ENCODE assay signal across 8 cellular contexts in genomic region chr12:42237052-42237852, GRCh38. TPM values are rescaled to one million over a fixed set of nuclear protein-coding genes. Genes with fewer than 3 reads are reported as not detected.
DNase-seq lines count a peak whose midpoint lies in the region; ATAC-seq and TF ChIP-seq lines count a peak whose summit lies in the region.

No MANE protein-coding gene starts in this region.

- H3K36me3 ChIP-seq in BJ (ENCODE audit: control insufficient read depth, insufficient read depth, low read length) (no peaks in the 10 kb centered on the region), left lung (no peaks in the 10 kb centered on the region)

- peak overlapping the region; percentile 90 to 91 for H3K27ac ChIP-seq in left lung

- H3K27ac Mint-ChIP-seq in activated CD4-positive, alpha-beta T cell treated with anti-CD3 and anti-CD28 coated beads, Interleukin-2, amount 10 ng/mL, durations not matched to agents 7 days and 5 days = peak overlapping the region; percentile 90
- peak overlapping the region; percentile 85 for H3K27ac Mint-ChIP-seq in dendritic cell treated with granulocyte-macrophage colony-stimulating factor and Interleukin-4, amounts not matched to agents 40 ng/mL and 50 ng/mL, for 4 days

- H3K4me1 ChIP-seq in left lung = peaks cover 7 to 31% of the 10 kb centered on the region in 2 donors

- H3K4me3 ChIP-seq in BJ (ENCODE audit: low read depth, low read length) (peak overlapping the region; percentile 89), left lung (peak overlapping the region; percentile 55 to 63)

- ATAC-seq in GM19035 (IDR thresholded peaks at IDR 0.05; ENCODE audit: unreplicated experiment) = peak; percentile 81
- peak; percentile 77 for ATAC-seq in HG03280 (IDR thresholded peaks at IDR 0.05; ENCODE audit: unreplicated experiment)
- peak; percentile 81 for ATAC-seq in left lung

- H3K36me3 Mint-ChIP-seq in activated CD4-positive, alpha-beta T cell treated with anti-CD3 and anti-CD28 coated beads, Interleukin-2, amount 10 ng/mL, durations not matched to agents 7 days and 5 days (ENCODE audit: low read depth) = peaks cover 33% of the 10 kb centered on the region
- peaks cover 37% of the 10 kb centered on the region for H3K36me3 Mint-ChIP-seq in dendritic cell treated with granulocyte-macrophage colony-stimulating factor and Interleukin-4, amounts not matched to agents 40 ng/mL and 50 ng/mL, for 4 days (ENCODE audit: low read depth)

- DNase-seq in BJ (ENCODE audit: low read depth) (peak; percentile 9), NCI-H510A (lab: John Stamatoyannopoulos, UW) (peak; percentile 75), left lung (peak; percentile 83 to 93)
- peak; percentile 74 for DNase-seq in activated CD4-positive, alpha-beta T cell treated with anti-CD3 and anti-CD28 coated beads, Interleukin-2, amount 10 ng/mL, durations not matched to agents 7 days and 5 days
- peak; percentile 61 for DNase-seq in stimulated activated CD4-positive, alpha-beta T cell treated with anti-CD3 and anti-CD28 coated beads, Interleukin-4, amount 100 ng/mL, for 1 hour

- H3K27me3 ChIP-seq in BJ (ENCODE audit: control insufficient read depth, insufficient read depth, low read length) = no peaks in the 10 kb centered on the region
- H3K27me3 ChIP-seq in left lung = no peaks in the 10 kb centered on the region

- H3K9me3 ChIP-seq in left lung = no peaks in the 10 kb centered on the region

- CTCF ChIA-PET in BJ (lab: Yijun Ruan, JAX) = no interaction called here
- CTCF ChIA-PET in activated CD4-positive, alpha-beta T cell treated with anti-CD3 and anti-CD28 coated beads, Interleukin-2, amount 10 ng/mL, durations not matched to agents 7 days and 5 days (lab: Charles Lee) = no interaction called here

- intact Hi-C loops in dendritic cell treated with granulocyte-macrophage colony-stimulating factor and Interleukin-4, amounts not matched to agents 40 ng/mL and 50 ng/mL, for 4 days (cut with micrococcal nuclease) = loop anchor here (2.0 kb wide), 2 partner anchors 92 to 94 kb away; partner anchors contain the start of gene GXYLT1
- intact Hi-C loops in left lung (cut with DNase I) = no loop called here

- POLR2A ChIA-PET in BJ (lab: Charles Lee) = interaction anchor here (0.7 kb wide), 1 partner anchor 36 kb away, joined by 3 read pairs; no protein-coding TSS in a partner anchor
- POLR2A ChIA-PET in activated CD4-positive, alpha-beta T cell treated with anti-CD3 and anti-CD28 coated beads, Interleukin-2, amount 10 ng/mL, durations not matched to agents 7 days and 5 days (lab: Charles Lee) = no interaction called here

- peaks cover 54% of the 10 kb centered on the region for H3K4me1 Mint-ChIP-seq in activated CD4-positive, alpha-beta T cell treated with anti-CD3 and anti-CD28 coated beads, Interleukin-2, amount 10 ng/mL, durations not matched to agents 7 days and 5 days
- H3K4me1 Mint-ChIP-seq in dendritic cell treated with granulocyte-macrophage colony-stimulating factor and Interleukin-4, amounts not matched to agents 40 ng/mL and 50 ng/mL, for 4 days (ENCODE audit: low read depth) = peaks cover 27% of the 10 kb centered on the region

- H3K27me3 Mint-ChIP-seq in activated CD4-positive, alpha-beta T cell treated with anti-CD3 and anti-CD28 coated beads, Interleukin-2, amount 10 ng/mL, durations not matched to agents 7 days and 5 days = no peaks in the 10 kb centered on the region
- no peaks in the 10 kb centered on the region for H3K27me3 Mint-ChIP-seq in dendritic cell treated with granulocyte-macrophage colony-stimulating factor and Interleukin-4, amounts not matched to agents 40 ng/mL and 50 ng/mL, for 4 days

- H3K9me3 Mint-ChIP-seq in activated CD4-positive, alpha-beta T cell treated with anti-CD3 and anti-CD28 coated beads, Interleukin-2, amount 10 ng/mL, durations not matched to agents 7 days and 5 days = no peaks in the 10 kb centered on the region
- no peaks in the 10 kb centered on the region for H3K9me3 Mint-ChIP-seq in dendritic cell treated with granulocyte-macrophage colony-stimulating factor and Interleukin-4, amounts not matched to agents 40 ng/mL and 50 ng/mL, for 4 days

- TF ChIP-seq CTCF in BJ (IDR thresholded peaks at IDR 0.05; ENCODE audit: insufficient read depth, low read depth, low read length) (peak; percentile 44), left lung (IDR thresholded peaks at IDR 0.05) (peak in 1 of 2 donors; percentile 40)

- H3K4me3 Mint-ChIP-seq in activated CD4-positive, alpha-beta T cell treated with anti-CD3 and anti-CD28 coated beads, Interleukin-2, amount 10 ng/mL, durations not matched to agents 7 days and 5 days = peak overlapping the region; percentile 87
- H3K4me3 Mint-ChIP-seq in dendritic cell treated with granulocyte-macrophage colony-stimulating factor and Interleukin-4, amounts not matched to agents 40 ng/mL and 50 ng/mL, for 4 days = peak overlapping the region; percentile 84

RNA-seq across cellular contexts. Expression of gene YAF2, which starts 0.8 kb away (rescaled TPM):
- polyA plus RNA-seq in BJ (2011; rRNA removed) = 10.0 and 16.0 TPM in 2 replicates
- polyA minus RNA-seq in BJ (2011; rRNA and poly(A)+ RNA removed) = 8.7 and 9.9 TPM in 2 replicates
- total RNA-seq in activated CD4-positive, alpha-beta T cell treated with anti-CD3 and anti-CD28 coated beads, Interleukin-2, amount 10 ng/mL, durations not matched to agents 7 days and 5 days = 10 to 100 TPM; 34.0 to 36.8 TPM
- 10 to 100 TPM; 27.6 to 33.4 TPM for total RNA-seq in left lung

Comparison
In these comparisons a context has a peak if more than half of its experiments do, and no peak if none do; other contexts are left out.
1. Peak in every context shown above with its lines: DNase-seq, ATAC-seq, H3K4me3 ChIP-seq and H3K27ac ChIP-seq.
2. DNase-seq: peak in every context shown above with its lines; median percentile 88 in left lung; 75 in NCI-H510A; 74 in activated CD4-positive, alpha-beta T cell treated with anti-CD3 and anti-CD28 coated beads, Interleukin-2, amount 10 ng/mL, durations not matched to agents 7 days and 5 days; 61 in stimulated activated CD4-positive, alpha-beta T cell treated with anti-CD3 and anti-CD28 coated beads, Interleukin-4, amount 100 ng/mL, for 1 hour; 9 in BJ.